8 cellular contexts compared by ENCODE assay signal in the genomic region with DNA sequence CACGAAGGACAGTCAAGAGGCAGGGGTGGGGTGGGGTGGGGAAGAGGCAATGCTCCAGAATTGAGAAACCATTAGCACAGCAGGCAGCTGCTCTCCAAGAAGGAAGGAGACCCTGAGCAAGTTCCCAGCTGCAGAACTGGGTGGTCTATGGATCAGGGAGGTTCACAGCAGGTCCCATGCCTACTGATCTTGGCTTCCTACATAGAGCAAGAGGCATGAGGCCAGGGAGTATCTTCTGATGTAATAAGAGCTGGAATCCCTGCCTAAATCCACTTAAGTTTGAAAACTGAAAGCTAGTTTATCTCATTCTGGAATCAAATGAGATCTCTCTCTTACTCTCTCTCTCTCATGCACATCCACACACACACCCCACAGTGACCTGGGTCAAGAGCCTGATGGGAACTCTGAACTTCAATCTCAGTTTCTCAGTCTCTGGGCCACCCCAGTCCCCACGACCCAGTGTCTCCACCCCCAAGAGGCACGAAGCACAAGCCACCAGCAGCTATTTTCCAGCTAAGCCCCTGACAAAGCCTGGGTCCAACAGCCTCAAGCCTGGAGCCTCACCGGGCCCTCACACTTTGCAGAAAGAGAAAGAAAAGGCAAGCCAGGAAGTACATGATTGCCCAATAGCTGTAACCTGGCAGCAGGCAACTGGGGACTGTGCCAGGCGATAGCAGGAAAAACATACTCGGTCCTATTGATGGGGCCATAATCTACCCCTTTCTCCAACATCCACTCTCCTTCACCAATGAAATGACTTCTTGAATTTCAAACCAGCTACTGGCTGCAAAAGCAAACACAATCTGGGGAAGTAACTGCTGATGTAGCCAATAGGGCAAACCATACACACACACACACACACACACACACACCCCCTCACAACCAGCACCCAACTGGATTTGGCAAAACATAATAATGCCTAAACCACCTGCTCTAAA. TPM values are rescaled to one million over a fixed set of nuclear protein-coding genes. Genes with fewer than 3 reads are reported as not detected.
A peak's percentile ranks its signal among the peaks of the same experiment; 100 is the strongest.
DNase-seq lines count a peak whose midpoint lies in the region; ATAC-seq and TF ChIP-seq lines count a peak whose summit lies in the region.

No MANE protein-coding gene starts in this region.

- H3K9me3 Mint-ChIP-seq in T-cell: no peaks in the 10 kb centered on the region

- H3K4me1 ChIP-seq in Loucy (ENCODE audit: insufficient read depth, low read length, poor library complexity, severe bottlenecking) (peaks cover 9% of the 10 kb centered on the region), endocrine pancreas (ENCODE audit: control insufficient read depth, insufficient read depth, low read length) (peaks cover 3% of the 10 kb centered on the region), muscle layer of duodenum (ENCODE audit: control insufficient read depth in 1 of 2, insufficient read depth in 2 of 2, low read length in 2 of 2) (peaks cover 8 to 32% of the 10 kb centered on the region in 2 donors)

- H3K27ac Mint-ChIP-seq in T-cell: peak overlapping the region; percentile 93 to 94

- H4K20me1 ChIP-seq in Loucy (ENCODE audit: insufficient read depth, low read length, poor library complexity, severe bottlenecking): no peaks in the 10 kb centered on the region

- H3K36me3 Mint-ChIP-seq in T-cell: peaks cover 4% of the 10 kb centered on the region

- DNase-seq in COLO668 (lab: John Stamatoyannopoulos, UW; ENCODE audit: unreplicated experiment) (peak; percentile 74), T-cell (peak in 21 of 34 experiments; percentile 11 to 43 (median 22)), NCI-H1694 treated with DMSO at 0.1 percent for 48 hours (lab: John Stamatoyannopoulos, UW) (no peak), inferior parietal cortex (ENCODE audit: extremely low spot score) (no peak)

- no peaks in the 10 kb centered on the region for H3K79me2 ChIP-seq in Loucy (ENCODE audit: insufficient read depth, low read length)

- H3K27me3 Mint-ChIP-seq in T-cell: no peaks in the 10 kb centered on the region

- no peaks in the 10 kb centered on the region for H3K9me3 ChIP-seq in Loucy (ENCODE audit: insufficient read depth, low read depth, low read length)
- H3K9me3 ChIP-seq in endocrine pancreas (ENCODE audit: control insufficient read depth, low read length): no peaks in the 10 kb centered on the region
- no peaks in the 10 kb centered on the region for H3K9me3 ChIP-seq in muscle layer of duodenum (ENCODE audit: control insufficient read depth in 1 of 2, low read length in 2 of 2)

- peak overlapping the region; percentile 95 to 99 (median 98) for H3K4me3 Mint-ChIP-seq in T-cell

- no peaks in the 10 kb centered on the region for H3F3A ChIP-seq in Loucy (ENCODE audit: low read depth)

- H3K9ac ChIP-seq in Loucy (ENCODE audit: low read depth, low read length, poor library complexity, severe bottlenecking) (no peak overlapping the region), endocrine pancreas (ENCODE audit: control insufficient read depth, insufficient read depth, low read length) (no peak overlapping the region)

- peaks cover 66 to 97% (median 78%) of the 10 kb centered on the region in 3 donors for H3K4me1 Mint-ChIP-seq in T-cell

- H3K4me2 ChIP-seq in Loucy (ENCODE audit: low read depth, low read length, poor library complexity, severe bottlenecking): peak overlapping the region; percentile 22

- ATAC-seq in T-cell (replicated peaks in 1 of 4): peak; percentile 24 to 38 (median 34)
- ATAC-seq in HG03460 (IDR thresholded peaks at IDR 0.05; ENCODE audit: unreplicated experiment): no peak

- peak overlapping the region; percentile 73 for H3K27ac ChIP-seq in muscle layer of duodenum (ENCODE audit: low read length)

- TF ChIP-seq CTCF in Loucy (conservative IDR thresholded peaks at IDR 0.05; ENCODE audit: low read length): no peak

- H2AFZ ChIP-seq in Loucy (ENCODE audit: low read length): no peak overlapping the region

- CTCF ChIA-PET in T-cell (lab: Charles Lee): interaction anchor here (0.6 to 12.5 kb wide), 10 partner anchors 11 to 90 kb away, joined by 3 to 249 read pairs (median 5); no protein-coding TSS in a partner anchor

- H3K9me2 ChIP-seq in Loucy (replicated peaks; ENCODE audit: low read depth, low read length): no peaks in the 10 kb centered on the region

- H3K4me3 ChIP-seq in Loucy (ENCODE audit: low read length, poor library complexity, severe bottlenecking) (no peak overlapping the region), endocrine pancreas (ENCODE audit: control insufficient read depth, insufficient read depth, low read length) (peak overlapping the region; percentile 55), muscle layer of duodenum (ENCODE audit: low read depth in 1 of 2, low read length in 2 of 2) (peak overlapping the region; percentile 60 to 86)

- POLR2A ChIA-PET in T-cell (lab: Charles Lee): interaction anchor here (0.5 to 0.7 kb wide), 2 partner anchors 44 to 768 kb away, joined by 3 to 4 read pairs; no protein-coding TSS in a partner anchor

- H3K36me3 ChIP-seq in Loucy (ENCODE audit: insufficient read depth, low read length) (no peaks in the 10 kb centered on the region), endocrine pancreas (ENCODE audit: control insufficient read depth, insufficient read depth, low read length) (no peaks in the 10 kb centered on the region), muscle layer of duodenum (ENCODE audit: control insufficient read depth in 1 of 2, insufficient read depth in 2 of 2, low read length in 2 of 2) (no peaks in the 10 kb centered on the region)

- H3K27me3 ChIP-seq in Loucy (ENCODE audit: insufficient read depth, low read length, poor library complexity, severe bottlenecking) (no peaks in the 10 kb centered on the region), endocrine pancreas (ENCODE audit: control insufficient read depth, insufficient read depth, low read length) (no peaks in the 10 kb centered on the region), muscle layer of duodenum (ENCODE audit: low read depth, low read length) (no peaks in the 10 kb centered on the region)

RNA-seq across cellular contexts. Expression of gene NUAK2, which starts 2.2 kb away (rescaled TPM):
- 10 to 100 TPM; 15.0 to 38.7 (median 32.7) TPM for total RNA-seq in T-cell

RNA-seq across cellular contexts. Expression of gene KLHDC8A, which starts 37.4 kb away (rescaled TPM):
- total RNA-seq in T-cell: under 1 TPM in 1 of 5 donors, not detected in 4; 0.30 TPM

Comparison
In these comparisons a context has a peak if more than half of its experiments do, and no peak if none do; other contexts are left out.
1. DNase-seq: peak in COLO668 (single experiment) and T-cell (21 of 34); none in NCI-H1694 treated with DMSO at 0.1 percent for 48 hours (single experiment) and inferior parietal cortex (single experiment).